Comparison of ENCODE assay signal across 11 cellular contexts in the genomic region with DNA sequence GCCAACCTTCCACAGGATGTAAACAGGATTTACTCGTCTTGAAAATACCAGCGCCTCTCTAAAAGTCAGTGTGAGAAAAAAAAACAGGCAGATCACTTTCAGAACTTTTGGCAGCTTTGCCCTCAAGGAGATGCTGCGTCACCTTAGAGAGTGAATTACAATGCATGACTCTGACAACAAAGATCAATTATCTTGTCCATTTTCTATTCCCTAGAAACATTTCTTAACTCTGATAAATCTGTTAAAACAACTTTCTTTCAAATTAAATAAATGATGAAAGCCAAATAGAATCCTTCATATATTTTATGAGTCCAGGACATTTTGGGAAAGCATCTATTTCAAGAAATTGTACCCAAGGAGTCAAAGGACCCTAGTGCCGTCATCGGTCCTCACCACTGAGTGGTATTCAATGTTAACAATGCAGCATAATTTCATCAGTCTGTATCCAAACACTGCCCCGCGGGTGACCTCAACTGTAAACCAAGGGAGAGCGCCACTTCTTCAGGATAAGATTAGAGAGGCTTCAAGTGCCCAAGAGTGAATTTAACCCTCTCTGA.
A peak's percentile ranks its signal among the peaks of the same experiment; 100 is the strongest.
DNase-seq lines count a peak whose midpoint lies in the region; ATAC-seq and TF ChIP-seq lines count a peak whose summit lies in the region.
"Had no signal": no experiment of that assay in that cellular context is flagged by ENCODE, and none has a peak within 500 bp of the region (broad histone marks: within the 10 kb centered on the region; RNA-seq: fewer than 3 reads in every experiment).

No MANE protein-coding gene starts in this region.

- in situ Hi-C loops in GM23248 (cut with MboI) = no loop called here

- H3K4me1 Mint-ChIP-seq in endodermal cell = peaks cover 59% of the 10 kb centered on the region
- peaks cover 76% of the 10 kb centered on the region for H3K4me1 Mint-ChIP-seq in mesothelial cell of epicardium
- H3K4me1 Mint-ChIP-seq in type B pancreatic cell (ENCODE audit: unreplicated experiment) = peaks cover 66% of the 10 kb centered on the region
- H3K4me1 Mint-ChIP-seq in T-helper 2 cell treated with Interferon-gamma antibody and Interleukin-4, amounts not matched to agents 5 μg/mL and 100 μg/mL, for 36 hours (ENCODE audit: low read depth) = peaks cover 5% of the 10 kb centered on the region

- H3K9me3 Mint-ChIP-seq in endodermal cell = no peaks in the 10 kb centered on the region
- H3K9me3 Mint-ChIP-seq in mesothelial cell of epicardium = no peaks in the 10 kb centered on the region
- H3K9me3 Mint-ChIP-seq in type B pancreatic cell = no peaks in the 10 kb centered on the region
- H3K9me3 Mint-ChIP-seq in T-helper 2 cell treated with Interferon-gamma antibody and Interleukin-4, amounts not matched to agents 5 μg/mL and 100 μg/mL, for 36 hours = no peaks in the 10 kb centered on the region

- H3K9me3 ChIP-seq in endodermal cell (ENCODE audit: control insufficient read depth, low read length) (no peaks in the 10 kb centered on the region), GM23248 (ENCODE audit: low read depth) (no peaks in the 10 kb centered on the region)

- no peak overlapping the region for H3K4me2 ChIP-seq in GM23248 (ENCODE audit: unreplicated experiment)

- H3K36me3 ChIP-seq in endodermal cell (ENCODE audit: control insufficient read depth, insufficient read depth, low read length) (no peaks in the 10 kb centered on the region), GM23248 (ENCODE audit: low read depth) (no peaks in the 10 kb centered on the region)

- no peaks in the 10 kb centered on the region for H3K36me3 Mint-ChIP-seq in endodermal cell (ENCODE audit: low read depth)
- no peaks in the 10 kb centered on the region for H3K36me3 Mint-ChIP-seq in mesothelial cell of epicardium
- no peaks in the 10 kb centered on the region for H3K36me3 Mint-ChIP-seq in type B pancreatic cell
- H3K36me3 Mint-ChIP-seq in T-helper 2 cell treated with Interferon-gamma antibody and Interleukin-4, amounts not matched to agents 5 μg/mL and 100 μg/mL, for 36 hours (ENCODE audit: low read depth) = no peaks in the 10 kb centered on the region

- H3K4me3 ChIP-seq in endodermal cell (ENCODE audit: low read length) (peak overlapping the region; percentile 73), GM23248 (no peak overlapping the region)

- H3K79me2 ChIP-seq in GM23248 (ENCODE audit: insufficient read depth) = no peaks in the 10 kb centered on the region

- H3K4me3 Mint-ChIP-seq in endodermal cell (peak overlapping the region; percentile 60), mesothelial cell of epicardium (peak overlapping the region; percentile 13), type B pancreatic cell (peak overlapping the region; percentile 65)
- H3K4me3 Mint-ChIP-seq in T-helper 2 cell treated with Interferon-gamma antibody and Interleukin-4, amounts not matched to agents 5 μg/mL and 100 μg/mL, for 36 hours = no peak overlapping the region

- no peaks in the 10 kb centered on the region for H3F3A ChIP-seq in GM23248 (ENCODE audit: insufficient read depth)

- peak overlapping the region; percentile 96 for H3K27ac Mint-ChIP-seq in endodermal cell
- H3K27ac Mint-ChIP-seq in mesothelial cell of epicardium = peak overlapping the region; percentile 94
- H3K27ac Mint-ChIP-seq in type B pancreatic cell = peak overlapping the region; percentile 76
- H3K27ac Mint-ChIP-seq in T-helper 2 cell treated with Interferon-gamma antibody and Interleukin-4, amounts not matched to agents 5 μg/mL and 100 μg/mL, for 36 hours = no peak overlapping the region

- ATAC-seq in GM21381 (IDR thresholded peaks at IDR 0.05; ENCODE audit: unreplicated experiment) = no peak
- ATAC-seq: HCT116 had no signal

- H3K9me2 ChIP-seq in GM23248 (ENCODE audit: insufficient read depth) = no peaks in the 10 kb centered on the region

- H3K27me3 Mint-ChIP-seq in endodermal cell (ENCODE audit: insufficient read depth) = no peaks in the 10 kb centered on the region
- H3K27me3 Mint-ChIP-seq in mesothelial cell of epicardium (ENCODE audit: low read depth) = no peaks in the 10 kb centered on the region
- H3K27me3 Mint-ChIP-seq in type B pancreatic cell = peaks cover 3% of the 10 kb centered on the region
- peaks cover 11% of the 10 kb centered on the region for H3K27me3 Mint-ChIP-seq in T-helper 2 cell treated with Interferon-gamma antibody and Interleukin-4, amounts not matched to agents 5 μg/mL and 100 μg/mL, for 36 hours (ENCODE audit: low read depth)

- peaks cover 18% of the 10 kb centered on the region for H3K4me1 ChIP-seq in endodermal cell (ENCODE audit: control insufficient read depth, insufficient read depth, low read length)
- H3K4me1 ChIP-seq in GM23248 (ENCODE audit: insufficient read depth) = no peaks in the 10 kb centered on the region

- H3K27ac ChIP-seq in endodermal cell (ENCODE audit: low read depth, low read length) = peak overlapping the region; percentile 30
- no peak overlapping the region for H3K27ac ChIP-seq in GM23248

- no peaks in the 10 kb centered on the region for H4K20me1 ChIP-seq in GM23248 (ENCODE audit: insufficient read depth)

- no peaks in the 10 kb centered on the region for H3K27me3 ChIP-seq in endodermal cell (ENCODE audit: control insufficient read depth, insufficient read depth, low read length, poor library complexity, severe bottlenecking)
- H3K27me3 ChIP-seq in GM23248 (replicated peaks; ENCODE audit: insufficient read depth) = peaks cover 40% of the 10 kb centered on the region

- no peak overlapping the region for H2AFZ ChIP-seq in GM23248

- DNase-seq in NCI-H1417 (lab: John Stamatoyannopoulos, UW) (peak in 2 of 3 experiments; percentile 49 to 68), NCI-H1417 treated with DMSO at 0.1 percent for 48 hours (lab: John Stamatoyannopoulos, UW) (no peak), endodermal cell (peak; percentile 81), mesothelial cell of epicardium (ENCODE audit: low spot score in 2 of 2, unreplicated experiment in 2 of 2) (peak in 1 of 2 experiments; percentile 40), type B pancreatic cell (ENCODE audit: extremely low spot score, unreplicated experiment) (no peak), GM23248 (no peak)
- DNase-seq in T-helper 2 cell treated with Interferon-gamma antibody and Interleukin-4, amounts not matched to agents 5 μg/mL and 100 μg/mL, for 36 hours (ENCODE audit: low spot score) = no peak
- DNase-seq: activated CD8-positive, alpha-beta memory T cell treated with anti-CD3 and anti-CD28 coated beads, Interleukin-2, amount 50 U/mL, for 4 hours; stimulated activated CD4-positive, alpha-beta T cell treated with anti-CD3 and anti-CD28 coated beads, Interleukin-4, amount 100 ng/mL, for 24 hours had no signal

- WGBS in endodermal cell (ENCODE audit: insufficient coverage in 1 of 2, insufficient read length in 1 of 2), 2 experiments = 11 to 27% methylated on average over 5 to 8 of the region's 8 CpGs
- WGBS in GM23248 (ENCODE audit: low coverage in 1 of 2, low lambda C conversion rate in 2 of 2, missing lambda C conversion rate in 2 of 2), 2 experiments = 74 to 80% methylated on average over 8 of the region's 8 CpGs

- H3K9ac ChIP-seq in endodermal cell (ENCODE audit: extremely low read depth, low read length, poor library complexity, severe bottlenecking) (peak overlapping the region; percentile 36), GM23248 (no peak overlapping the region)

- no peak for TF ChIP-seq CTCF in endodermal cell (conservative IDR thresholded peaks at IDR 0.05)
- no peak for TF ChIP-seq CTCF in mesothelial cell of epicardium (IDR thresholded peaks at IDR 0.05; ENCODE audit: unreplicated experiment)
- no peak for TF ChIP-seq CTCF in type B pancreatic cell (conservative IDR thresholded peaks at IDR 0.05)

Comparison
In these comparisons a context has a peak if more than half of its experiments do, and no peak if none do; other contexts are left out.
1. DNase-seq: peak in NCI-H1417 (2 of 3) and endodermal cell (single experiment); none in NCI-H1417 treated with DMSO at 0.1 percent for 48 hours (single experiment), type B pancreatic cell (single experiment), T-helper 2 cell treated with Interferon-gamma antibody and Interleukin-4, amounts not matched to agents 5 μg/mL and 100 μg/mL, for 36 hours (single experiment) and GM23248 (single experiment).